1 cellular context compared by ENCODE assay signal in genomic region chrX:154486396-154487207, GRCh38.
A peak's percentile ranks its signal among the peaks of the same experiment; 100 is the strongest.
TF ChIP-seq lines count a peak whose summit lies in the region.

Gene UBL4A (minus strand): TSS chrX:154486615. CDS start chrX:154486584, 31 bp downstream.

TF ChIP-seq in HepG2, 621 proteins besides CTCF, POLR2A, EP300 and RAD21 (continued from another document and continues in another):
- TF ChIP-seq CREB1 (IDR thresholded peaks at IDR 0.05) (no peak), CREB1 (CRISPR knock-in tag; IDR thresholded peaks at IDR 0.05) (no peak), ZSCAN30 (CRISPR knock-in tag; IDR thresholded peaks at IDR 0.05) (no peak), PRDM15 (CRISPR knock-in tag; IDR thresholded peaks at IDR 0.05) (no peak), MEIS2 (CRISPR knock-in tag; IDR thresholded peaks at IDR 0.05) (no peak), RBFOX2 (IDR thresholded peaks at IDR 0.05; ENCODE audit: low read depth, low read length) (peak; percentile 69), ZSCAN20 (CRISPR knock-in tag; IDR thresholded peaks at IDR 0.05; ENCODE audit: borderline replicate concordance) (no peak), ZBTB34 (CRISPR knock-in tag; IDR thresholded peaks at IDR 0.05) (no peak), ZMAT5 (CRISPR knock-in tag; IDR thresholded peaks at IDR 0.05; ENCODE audit: borderline replicate concordance, low read depth) (no peak), ZNF598 (CRISPR knock-in tag; IDR thresholded peaks at IDR 0.05; ENCODE audit: borderline replicate concordance) (no peak), CCDC6 (CRISPR knock-in tag; IDR thresholded peaks at IDR 0.05) (no peak), GABPB1 (CRISPR knock-in tag; IDR thresholded peaks at IDR 0.05) (peak; percentile 20; the same call in 1 of the 2 replicates), ZMYM2 (CRISPR knock-in tag; IDR thresholded peaks at IDR 0.05) (no peak), ZNF788 (CRISPR knock-in tag; IDR thresholded peaks at IDR 0.05; ENCODE audit: borderline replicate concordance) (no peak), HHEX (CRISPR knock-in tag; IDR thresholded peaks at IDR 0.05) (no peak), ZBTB14 (CRISPR knock-in tag; IDR thresholded peaks at IDR 0.05) (peak; percentile 69; the same call in 1 of the 2 replicates), ZMYM4 (CRISPR knock-in tag; IDR thresholded peaks at IDR 0.05) (no peak), ZNF224 (CRISPR knock-in tag; IDR thresholded peaks at IDR 0.05) (no peak), LBX2 (CRISPR knock-in tag; IDR thresholded peaks at IDR 0.05; ENCODE audit: borderline replicate concordance) (no peak), YEATS4 (CRISPR knock-in tag; IDR thresholded peaks at IDR 0.05; ENCODE audit: borderline replicate concordance) (no peak), MTF2 (CRISPR knock-in tag; IDR thresholded peaks at IDR 0.05; ENCODE audit: borderline replicate concordance) (no peak), REXO4 (CRISPR knock-in tag; IDR thresholded peaks at IDR 0.05; ENCODE audit: borderline replicate concordance) (no peak), JUND (CRISPR knock-in tag; IDR thresholded peaks at IDR 0.05) (no peak), MAZ (IDR thresholded peaks at IDR 0.05; ENCODE audit: borderline replicate concordance, low read depth, low read length) (no peak), MAZ (CRISPR knock-in tag; IDR thresholded peaks at IDR 0.05; ENCODE audit: low read depth) (0 out of 2 replicates have a peak, but pooled peaks have one; percentile 35), NR2F2 (IDR thresholded peaks at IDR 0.05; ENCODE audit: borderline replicate concordance, low read depth) (no peak), CCAR2 (optimal IDR thresholded peaks at IDR 0.05; ENCODE audit: low read depth, low read length) (no peak), ZGPAT (CRISPR knock-in tag; IDR thresholded peaks at IDR 0.05) (no peak), AGO2 (optimal IDR thresholded peaks at IDR 0.05; ENCODE audit: low read depth, low read length) (peak; percentile 31), RARA (CRISPR knock-in tag; IDR thresholded peaks at IDR 0.05) (no peak), ZNF431 (CRISPR knock-in tag; IDR thresholded peaks at IDR 0.05; ENCODE audit: borderline replicate concordance, low read depth) (no peak), SRSF9 (IDR thresholded peaks at IDR 0.05; ENCODE audit: borderline replicate concordance, insufficient read depth, low read depth, low read length, poor library complexity, severe bottlenecking) (no peak), SCMH1 (CRISPR knock-in tag; IDR thresholded peaks at IDR 0.05; ENCODE audit: borderline replicate concordance) (no peak), POLR2AphosphoS2 (IDR thresholded peaks at IDR 0.05; ENCODE audit: low read depth, low read length) (no peak), ZNF724P (CRISPR knock-in tag; IDR thresholded peaks at IDR 0.05; ENCODE audit: borderline replicate concordance) (no peak), ZNF605 (CRISPR knock-in tag; IDR thresholded peaks at IDR 0.05) (no peak), ZNF264 (CRISPR knock-in tag; IDR thresholded peaks at IDR 0.05) (no peak), ZNF138 (CRISPR knock-in tag; IDR thresholded peaks at IDR 0.05; ENCODE audit: low read depth) (no peak), ZNF354B (CRISPR knock-in tag; IDR thresholded peaks at IDR 0.05) (no peak), ZNF660 (CRISPR knock-in tag; IDR thresholded peaks at IDR 0.05; ENCODE audit: borderline replicate concordance, low read depth) (no peak), BORCS8-MEF2B (CRISPR knock-in tag; IDR thresholded peaks at IDR 0.05) (no peak), NCOA2 (CRISPR knock-in tag; IDR thresholded peaks at IDR 0.05) (no peak), KDM2A (CRISPR knock-in tag; IDR thresholded peaks at IDR 0.05; ENCODE audit: borderline replicate concordance, low read depth) (peak; percentile 47; the same call in 1 of the 2 replicates), ZFX (CRISPR knock-in tag; IDR thresholded peaks at IDR 0.05; ENCODE audit: low read depth) (peak; percentile 31; the same call in 1 of the 2 replicates), SIX4 (CRISPR knock-in tag; IDR thresholded peaks at IDR 0.05) (no peak), ZNF563 (CRISPR knock-in tag; IDR thresholded peaks at IDR 0.05) (no peak), RERE (CRISPR knock-in tag; IDR thresholded peaks at IDR 0.05; ENCODE audit: low read depth) (no peak), MIER2 (CRISPR knock-in tag; IDR thresholded peaks at IDR 0.05) (no peak), ZFY (CRISPR knock-in tag; IDR thresholded peaks at IDR 0.05) (peak; percentile 56), ZNF253 (CRISPR knock-in tag; IDR thresholded peaks at IDR 0.05; ENCODE audit: borderline replicate concordance) (no peak), KAT2B (IDR thresholded peaks at IDR 0.05; ENCODE audit: borderline replicate concordance, low read depth, low read length) (no peak), ZHX1 (CRISPR knock-in tag; IDR thresholded peaks at IDR 0.05; ENCODE audit: low read depth) (no peak)
